ENCODE assay signal across 1 cellular context in the genomic region with DNA sequence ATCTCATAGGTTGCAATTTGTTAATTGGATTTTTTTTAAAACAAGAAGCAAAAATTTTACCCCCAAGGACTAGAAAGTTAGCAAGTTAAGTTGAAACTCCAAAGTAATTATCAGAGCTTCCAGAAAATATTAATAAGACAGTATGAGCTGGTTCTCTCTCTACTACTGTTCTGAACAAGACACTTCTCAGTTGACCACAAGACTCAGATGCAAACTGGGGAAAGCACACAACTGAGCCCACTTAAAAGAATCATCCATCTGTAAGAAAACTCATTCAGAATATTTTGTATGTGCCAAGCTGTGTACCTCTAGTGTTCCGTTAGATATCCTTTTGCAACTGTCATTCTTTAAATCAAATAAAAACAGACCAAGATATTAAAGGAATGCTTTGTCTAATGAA.
TF ChIP-seq lines count a peak whose summit lies in the region.

No MANE protein-coding gene starts in this region.

TF ChIP-seq in K562, 482 proteins besides CTCF, POLR2A, EP300 and RAD21:
- no peak for TF ChIP-seq POLR2AphosphoS2 (IDR thresholded peaks at IDR 0.05; ENCODE audit: low read length)
- no peak for TF ChIP-seq NFYB (IDR thresholded peaks at IDR 0.05; ENCODE audit: extremely low read depth, insufficient read length)
- TF ChIP-seq, protein P1, sequence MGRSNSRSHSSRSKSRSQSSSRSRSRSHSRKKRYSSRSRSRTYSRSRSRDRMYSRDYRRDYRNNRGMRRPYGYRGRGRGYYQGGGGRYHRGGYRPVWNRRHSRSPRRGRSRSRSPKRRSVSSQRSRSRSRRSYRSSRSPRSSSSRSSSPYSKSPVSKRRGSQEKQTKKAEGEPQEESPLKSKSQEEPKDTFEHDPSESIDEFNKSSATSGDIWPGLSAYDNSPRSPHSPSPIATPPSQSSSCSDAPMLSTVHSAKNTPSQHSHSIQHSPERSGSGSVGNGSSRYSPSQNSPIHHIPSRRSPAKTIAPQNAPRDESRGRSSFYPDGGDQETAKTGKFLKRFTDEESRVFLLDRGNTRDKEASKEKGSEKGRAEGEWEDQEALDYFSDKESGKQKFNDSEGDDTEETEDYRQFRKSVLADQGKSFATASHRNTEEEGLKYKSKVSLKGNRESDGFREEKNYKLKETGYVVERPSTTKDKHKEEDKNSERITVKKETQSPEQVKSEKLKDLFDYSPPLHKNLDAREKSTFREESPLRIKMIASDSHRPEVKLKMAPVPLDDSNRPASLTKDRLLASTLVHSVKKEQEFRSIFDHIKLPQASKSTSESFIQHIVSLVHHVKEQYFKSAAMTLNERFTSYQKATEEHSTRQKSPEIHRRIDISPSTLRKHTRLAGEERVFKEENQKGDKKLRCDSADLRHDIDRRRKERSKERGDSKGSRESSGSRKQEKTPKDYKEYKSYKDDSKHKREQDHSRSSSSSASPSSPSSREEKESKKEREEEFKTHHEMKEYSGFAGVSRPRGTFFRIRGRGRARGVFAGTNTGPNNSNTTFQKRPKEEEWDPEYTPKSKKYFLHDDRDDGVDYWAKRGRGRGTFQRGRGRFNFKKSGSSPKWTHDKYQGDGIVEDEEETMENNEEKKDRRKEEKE (IDR thresholded peaks at IDR 0.05; ENCODE audit: borderline replicate concordance in 1 of 2, control insufficient read depth in 1 of 2, low read depth in 2 of 2, low read length in 1 of 2), result no peak
- no peak for TF ChIP-seq MYC (IDR thresholded peaks at IDR 0.05; ENCODE audit: low read depth, low read length)
- TF ChIP-seq MYC (CRISPR knock-in tag; IDR thresholded peaks at IDR 0.05; ENCODE audit: borderline replicate concordance, low read depth), result no peak
- TF ChIP-seq, protein P2, sequence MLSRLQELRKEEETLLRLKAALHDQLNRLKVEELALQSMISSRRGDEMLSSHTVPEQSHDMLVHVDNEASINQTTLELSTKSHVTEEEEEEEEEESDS (CRISPR knock-in tag; IDR thresholded peaks at IDR 0.05), result no peak
- TF ChIP-seq ZNF668 (CRISPR knock-in tag; IDR thresholded peaks at IDR 0.05), result no peak
- TF ChIP-seq, protein P3, sequence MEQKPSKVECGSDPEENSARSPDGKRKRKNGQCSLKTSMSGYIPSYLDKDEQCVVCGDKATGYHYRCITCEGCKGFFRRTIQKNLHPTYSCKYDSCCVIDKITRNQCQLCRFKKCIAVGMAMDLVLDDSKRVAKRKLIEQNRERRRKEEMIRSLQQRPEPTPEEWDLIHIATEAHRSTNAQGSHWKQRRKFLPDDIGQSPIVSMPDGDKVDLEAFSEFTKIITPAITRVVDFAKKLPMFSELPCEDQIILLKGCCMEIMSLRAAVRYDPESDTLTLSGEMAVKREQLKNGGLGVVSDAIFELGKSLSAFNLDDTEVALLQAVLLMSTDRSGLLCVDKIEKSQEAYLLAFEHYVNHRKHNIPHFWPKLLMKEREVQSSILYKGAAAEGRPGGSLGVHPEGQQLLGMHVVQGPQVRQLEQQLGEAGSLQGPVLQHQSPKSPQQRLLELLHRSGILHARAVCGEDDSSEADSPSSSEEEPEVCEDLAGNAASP (IDR thresholded peaks at IDR 0.05), result no peak
- TF ChIP-seq HDAC8 (tag; IDR thresholded peaks at IDR 0.05), result no peak
- no peak for TF ChIP-seq ZNF175 (CRISPR knock-in tag; IDR thresholded peaks at IDR 0.05; ENCODE audit: low read depth)
- TF ChIP-seq HIVEP1 (CRISPR knock-in tag; IDR thresholded peaks at IDR 0.05), result no peak
- TF ChIP-seq, protein P4, sequence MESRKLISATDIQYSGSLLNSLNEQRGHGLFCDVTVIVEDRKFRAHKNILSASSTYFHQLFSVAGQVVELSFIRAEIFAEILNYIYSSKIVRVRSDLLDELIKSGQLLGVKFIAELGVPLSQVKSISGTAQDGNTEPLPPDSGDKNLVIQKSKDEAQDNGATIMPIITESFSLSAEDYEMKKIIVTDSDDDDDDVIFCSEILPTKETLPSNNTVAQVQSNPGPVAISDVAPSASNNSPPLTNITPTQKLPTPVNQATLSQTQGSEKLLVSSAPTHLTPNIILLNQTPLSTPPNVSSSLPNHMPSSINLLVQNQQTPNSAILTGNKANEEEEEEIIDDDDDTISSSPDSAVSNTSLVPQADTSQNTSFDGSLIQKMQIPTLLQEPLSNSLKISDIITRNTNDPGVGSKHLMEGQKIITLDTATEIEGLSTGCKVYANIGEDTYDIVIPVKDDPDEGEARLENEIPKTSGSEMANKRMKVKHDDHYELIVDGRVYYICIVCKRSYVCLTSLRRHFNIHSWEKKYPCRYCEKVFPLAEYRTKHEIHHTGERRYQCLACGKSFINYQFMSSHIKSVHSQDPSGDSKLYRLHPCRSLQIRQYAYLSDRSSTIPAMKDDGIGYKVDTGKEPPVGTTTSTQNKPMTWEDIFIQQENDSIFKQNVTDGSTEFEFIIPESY (CRISPR knock-in tag; IDR thresholded peaks at IDR 0.05), result no peak
- TF ChIP-seq, protein P5, sequence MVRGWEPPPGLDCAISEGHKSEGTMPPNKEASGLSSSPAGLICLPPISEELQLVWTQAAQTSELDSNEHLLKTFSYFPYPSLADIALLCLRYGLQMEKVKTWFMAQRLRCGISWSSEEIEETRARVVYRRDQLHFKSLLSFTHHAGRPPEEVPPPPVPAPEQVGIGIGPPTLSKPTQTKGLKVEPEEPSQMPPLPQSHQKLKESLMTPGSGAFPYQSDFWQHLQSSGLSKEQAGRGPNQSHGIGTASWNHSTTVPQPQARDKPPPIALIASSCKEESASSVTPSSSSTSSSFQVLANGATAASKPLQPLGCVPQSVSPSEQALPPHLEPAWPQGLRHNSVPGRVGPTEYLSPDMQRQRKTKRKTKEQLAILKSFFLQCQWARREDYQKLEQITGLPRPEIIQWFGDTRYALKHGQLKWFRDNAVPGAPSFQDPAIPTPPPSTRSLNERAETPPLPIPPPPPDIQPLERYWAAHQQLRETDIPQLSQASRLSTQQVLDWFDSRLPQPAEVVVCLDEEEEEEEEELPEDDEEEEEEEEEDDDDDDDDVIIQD (CRISPR knock-in tag; IDR thresholded peaks at IDR 0.05), result no peak
- TF ChIP-seq SNIP1 (IDR thresholded peaks at IDR 0.05; ENCODE audit: low read depth), result no peak
- no peak for TF ChIP-seq ZFX (CRISPR knock-in tag; IDR thresholded peaks at IDR 0.05)
- no peak for TF ChIP-seq SMARCA4 (IDR thresholded peaks at IDR 0.05)
- TF ChIP-seq, protein P6, sequence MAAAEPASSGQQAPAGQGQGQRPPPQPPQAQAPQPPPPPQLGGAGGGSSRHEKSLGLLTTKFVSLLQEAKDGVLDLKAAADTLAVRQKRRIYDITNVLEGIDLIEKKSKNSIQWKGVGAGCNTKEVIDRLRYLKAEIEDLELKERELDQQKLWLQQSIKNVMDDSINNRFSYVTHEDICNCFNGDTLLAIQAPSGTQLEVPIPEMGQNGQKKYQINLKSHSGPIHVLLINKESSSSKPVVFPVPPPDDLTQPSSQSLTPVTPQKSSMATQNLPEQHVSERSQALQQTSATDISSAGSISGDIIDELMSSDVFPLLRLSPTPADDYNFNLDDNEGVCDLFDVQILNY (CRISPR knock-in tag; IDR thresholded peaks at IDR 0.05), result no peak
- TF ChIP-seq CBX5 (IDR thresholded peaks at IDR 0.05; ENCODE audit: borderline replicate concordance, low read depth), result no peak
- TF ChIP-seq CBFA2T3 (IDR thresholded peaks at IDR 0.05), result no peak
- no peak for TF ChIP-seq TBL1XR1 (IDR thresholded peaks at IDR 0.05; ENCODE audit: low read length in 2 of 2)
- TF ChIP-seq FOS (IDR thresholded peaks at IDR 0.05; ENCODE audit: extremely low read depth, insufficient read length), result no peak
